Comparison of ENCODE assay signal across 9 cellular contexts in genomic region chr15:57284535-57284934, GRCh38.
DNase-seq lines count a peak whose midpoint lies in the region; ATAC-seq and TF ChIP-seq lines count a peak whose summit lies in the region.
"Had no signal": no experiment of that assay in that cellular context is flagged by ENCODE, and none has a peak within 500 bp of the region (broad histone marks: within the 10 kb centered on the region; RNA-seq: fewer than 3 reads in every experiment).

No MANE protein-coding gene starts in this region.

- no peaks in the 10 kb centered on the region for H3K9me3 Mint-ChIP-seq in neural crest cell
- H3K9me3 Mint-ChIP-seq: immature natural killer cell had no signal

- peak overlapping the region; percentile 32 for H3K27ac Mint-ChIP-seq in neural crest cell (ENCODE audit: unreplicated experiment)

- ATAC-seq in GM18870 (IDR thresholded peaks at IDR 0.05; ENCODE audit: unreplicated experiment) (peak; percentile 45), GM21786 (IDR thresholded peaks at IDR 0.05; ENCODE audit: unreplicated experiment) (peak; percentile 44)

- H3K4me3 Mint-ChIP-seq in neural crest cell = no peak overlapping the region
- H3K4me3 Mint-ChIP-seq: immature natural killer cell had no signal

- no peak for TF ChIP-seq CTCF in neural crest cell (conservative IDR thresholded peaks at IDR 0.05)

- DNase-seq in MV-4-11 (lab: John Stamatoyannopoulos, UW) = peak; percentile 65
- no peak for DNase-seq in neural crest cell (ENCODE audit: low read depth, low spot score)
- DNase-seq in NCI-H2081 treated with DMSO at 0.1 percent for 48 hours (lab: John Stamatoyannopoulos, UW) = no peak
- DNase-seq in activated CD8-positive, alpha-beta memory T cell treated with anti-CD3 and anti-CD28 coated beads, Interleukin-2, amount 50 U/mL, for 4 hours = no peak
- DNase-seq in SHP77 (lab: John Stamatoyannopoulos, UW) = no peak
- DNase-seq: activated CD4-positive, CD25-positive, alpha-beta regulatory T cell; immature natural killer cell had no signal

- no peaks in the 10 kb centered on the region for H3K27me3 Mint-ChIP-seq in neural crest cell (ENCODE audit: low read depth)

- H3K4me1 Mint-ChIP-seq in neural crest cell = peaks cover 37% of the 10 kb centered on the region
- H3K4me1 Mint-ChIP-seq: immature natural killer cell had no signal

- H3K36me3 Mint-ChIP-seq in neural crest cell (ENCODE audit: low read depth) = peaks cover 41% of the 10 kb centered on the region
